In the genomic region with DNA sequence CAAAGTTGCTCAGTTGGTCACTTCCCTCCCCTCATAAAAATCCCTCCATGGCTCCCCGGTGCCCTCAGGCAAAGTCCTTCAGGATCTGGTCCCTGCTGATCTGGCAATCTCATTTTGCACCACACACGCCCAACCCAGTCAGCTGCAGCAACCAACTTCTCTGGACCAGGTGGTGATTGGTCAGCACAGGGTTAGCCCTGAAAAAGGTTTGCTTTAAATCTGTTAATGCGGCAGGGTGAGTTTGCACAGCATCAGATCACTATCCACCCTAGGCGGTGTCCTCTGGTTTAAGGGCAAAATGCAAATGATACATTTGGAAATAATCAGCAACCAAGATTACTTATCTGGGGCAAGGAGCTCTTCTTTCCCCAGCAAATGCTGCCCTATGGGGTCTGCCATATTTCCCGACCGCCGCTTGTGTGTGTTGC, we compare ENCODE assay signal across 2 cellular contexts.
TF ChIP-seq lines count a peak whose summit lies in the region.

No MANE protein-coding gene starts in this region.

TF ChIP-seq in neural cell, 6 proteins besides CTCF, POLR2A, EP300 and RAD21 (continued from another document):
- TF ChIP-seq REST (IDR thresholded peaks at IDR 0.05; ENCODE audit: borderline replicate concordance) (no peak), EZH2 (IDR thresholded peaks at IDR 0.05; ENCODE audit: borderline replicate concordance, insufficient read depth, low read length, poor library complexity, severe bottlenecking) (no peak), TAF1 (IDR thresholded peaks at IDR 0.05; ENCODE audit: low read depth) (no peak), MXI1 (conservative IDR thresholded peaks at IDR 0.05; ENCODE audit: poor library complexity, severe bottlenecking) (no peak), SMC3 (conservative IDR thresholded peaks at IDR 0.05; ENCODE audit: poor library complexity) (no peak)

TF ChIP-seq in GM23338, 12 proteins besides CTCF, POLR2A, EP300 and RAD21 (continued from another document):
- TF ChIP-seq, protein P1, sequence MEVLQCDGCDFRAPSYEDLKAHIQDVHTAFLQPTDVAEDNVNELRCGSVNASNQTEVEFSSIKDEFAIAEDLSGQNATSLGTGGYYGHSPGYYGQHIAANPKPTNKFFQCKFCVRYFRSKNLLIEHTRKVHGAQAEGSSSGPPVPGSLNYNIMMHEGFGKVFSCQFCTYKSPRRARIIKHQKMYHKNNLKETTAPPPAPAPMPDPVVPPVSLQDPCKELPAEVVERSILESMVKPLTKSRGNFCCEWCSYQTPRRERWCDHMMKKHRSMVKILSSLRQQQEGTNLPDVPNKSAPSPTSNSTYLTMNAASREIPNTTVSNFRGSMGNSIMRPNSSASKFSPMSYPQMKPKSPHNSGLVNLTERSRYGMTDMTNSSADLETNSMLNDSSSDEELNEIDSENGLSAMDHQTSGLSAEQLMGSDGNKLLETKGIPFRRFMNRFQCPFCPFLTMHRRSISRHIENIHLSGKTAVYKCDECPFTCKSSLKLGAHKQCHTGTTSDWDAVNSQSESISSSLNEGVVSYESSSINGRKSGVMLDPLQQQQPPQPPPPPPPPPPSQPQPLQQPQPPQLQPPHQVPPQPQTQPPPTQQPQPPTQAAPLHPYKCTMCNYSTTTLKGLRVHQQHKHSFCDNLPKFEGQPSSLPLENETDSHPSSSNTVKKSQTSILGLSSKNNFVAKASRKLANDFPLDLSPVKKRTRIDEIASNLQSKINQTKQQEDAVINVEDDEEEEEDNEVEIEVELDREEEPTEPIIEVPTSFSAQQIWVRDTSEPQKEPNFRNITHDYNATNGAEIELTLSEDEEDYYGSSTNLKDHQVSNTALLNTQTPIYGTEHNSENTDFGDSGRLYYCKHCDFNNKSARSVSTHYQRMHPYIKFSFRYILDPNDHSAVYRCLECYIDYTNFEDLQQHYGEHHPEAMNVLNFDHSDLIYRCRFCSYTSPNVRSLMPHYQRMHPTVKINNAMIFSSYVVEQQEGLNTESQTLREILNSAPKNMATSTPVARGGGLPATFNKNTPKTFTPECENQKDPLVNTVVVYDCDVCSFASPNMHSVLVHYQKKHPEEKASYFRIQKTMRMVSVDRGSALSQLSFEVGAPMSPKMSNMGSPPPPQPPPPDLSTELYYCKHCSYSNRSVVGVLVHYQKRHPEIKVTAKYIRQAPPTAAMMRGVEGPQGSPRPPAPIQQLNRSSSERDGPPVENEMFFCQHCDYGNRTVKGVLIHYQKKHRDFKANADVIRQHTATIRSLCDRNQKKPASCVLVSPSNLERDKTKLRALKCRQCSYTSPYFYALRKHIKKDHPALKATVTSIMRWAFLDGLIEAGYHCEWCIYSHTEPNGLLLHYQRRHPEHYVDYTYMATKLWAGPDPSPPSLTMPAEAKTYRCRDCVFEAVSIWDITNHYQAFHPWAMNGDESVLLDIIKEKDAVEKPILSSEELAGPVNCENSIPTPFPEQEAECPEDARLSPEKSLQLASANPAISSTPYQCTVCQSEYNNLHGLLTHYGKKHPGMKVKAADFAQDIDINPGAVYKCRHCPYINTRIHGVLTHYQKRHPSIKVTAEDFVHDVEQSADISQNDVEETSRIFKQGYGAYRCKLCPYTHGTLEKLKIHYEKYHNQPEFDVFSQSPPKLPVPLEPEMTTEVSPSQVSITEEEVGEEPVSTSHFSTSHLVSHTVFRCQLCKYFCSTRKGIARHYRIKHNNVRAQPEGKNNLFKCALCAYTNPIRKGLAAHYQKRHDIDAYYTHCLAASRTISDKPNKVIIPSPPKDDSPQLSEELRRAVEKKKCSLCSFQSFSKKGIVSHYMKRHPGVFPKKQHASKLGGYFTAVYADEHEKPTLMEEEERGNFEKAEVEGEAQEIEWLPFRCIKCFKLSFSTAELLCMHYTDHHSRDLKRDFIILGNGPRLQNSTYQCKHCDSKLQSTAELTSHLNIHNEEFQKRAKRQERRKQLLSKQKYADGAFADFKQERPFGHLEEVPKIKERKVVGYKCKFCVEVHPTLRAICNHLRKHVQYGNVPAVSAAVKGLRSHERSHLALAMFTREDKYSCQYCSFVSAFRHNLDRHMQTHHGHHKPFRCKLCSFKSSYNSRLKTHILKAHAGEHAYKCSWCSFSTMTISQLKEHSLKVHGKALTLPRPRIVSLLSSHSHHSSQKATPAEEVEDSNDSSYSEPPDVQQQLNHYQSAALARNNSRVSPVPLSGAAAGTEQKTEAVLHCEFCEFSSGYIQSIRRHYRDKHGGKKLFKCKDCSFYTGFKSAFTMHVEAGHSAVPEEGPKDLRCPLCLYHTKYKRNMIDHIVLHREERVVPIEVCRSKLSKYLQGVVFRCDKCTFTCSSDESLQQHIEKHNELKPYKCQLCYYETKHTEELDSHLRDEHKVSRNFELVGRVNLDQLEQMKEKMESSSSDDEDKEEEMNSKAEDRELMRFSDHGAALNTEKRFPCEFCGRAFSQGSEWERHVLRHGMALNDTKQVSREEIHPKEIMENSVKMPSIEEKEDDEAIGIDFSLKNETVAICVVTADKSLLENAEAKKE (CRISPR knock-in tag; IDR thresholded peaks at IDR 0.05): no peak
- TF ChIP-seq STAT1 (IDR thresholded peaks at IDR 0.05; ENCODE audit: unreplicated experiment) (no peak), EZH2 (IDR thresholded peaks at IDR 0.05; ENCODE audit: low read depth, unreplicated experiment) (no peak), JUNB (IDR thresholded peaks at IDR 0.05; ENCODE audit: unreplicated experiment) (no peak), NANOG (IDR thresholded peaks at IDR 0.05; ENCODE audit: borderline replicate concordance) (no peak), ZNF331 (CRISPR knock-in tag; IDR thresholded peaks at IDR 0.05; ENCODE audit: low read depth) (no peak)
- TF ChIP-seq, protein P2, sequence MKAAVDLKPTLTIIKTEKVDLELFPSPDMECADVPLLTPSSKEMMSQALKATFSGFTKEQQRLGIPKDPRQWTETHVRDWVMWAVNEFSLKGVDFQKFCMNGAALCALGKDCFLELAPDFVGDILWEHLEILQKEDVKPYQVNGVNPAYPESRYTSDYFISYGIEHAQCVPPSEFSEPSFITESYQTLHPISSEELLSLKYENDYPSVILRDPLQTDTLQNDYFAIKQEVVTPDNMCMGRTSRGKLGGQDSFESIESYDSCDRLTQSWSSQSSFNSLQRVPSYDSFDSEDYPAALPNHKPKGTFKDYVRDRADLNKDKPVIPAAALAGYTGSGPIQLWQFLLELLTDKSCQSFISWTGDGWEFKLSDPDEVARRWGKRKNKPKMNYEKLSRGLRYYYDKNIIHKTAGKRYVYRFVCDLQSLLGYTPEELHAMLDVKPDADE (IDR thresholded peaks at IDR 0.05): no peak
TF ChIP-seq in GM23338: peak in this region for 0.
